Comparison of ENCODE assay signal across 17 cellular contexts in genomic region chr12:69719336-69720316, GRCh38. TPM values are rescaled to one million over a fixed set of nuclear protein-coding genes. Genes with fewer than 3 reads are reported as not detected.
DNase-seq lines count a peak whose midpoint lies in the region; ATAC-seq and TF ChIP-seq lines count a peak whose summit lies in the region.
"Had no signal": no experiment of that assay in that cellular context is flagged by ENCODE, and none has a peak within 500 bp of the region (broad histone marks: within the 10 kb centered on the region; RNA-seq: fewer than 3 reads in every experiment).

No MANE protein-coding gene starts in this region.

- peak; percentile 70 for ATAC-seq in left lobe of liver
- ATAC-seq in GM21825 (IDR thresholded peaks at IDR 0.05; ENCODE audit: unreplicated experiment), result no peak
- ATAC-seq: T-cell had no signal

- H3K4me3 ChIP-seq in HEK293 (ENCODE audit: low read depth, low read length), result no peak overlapping the region
- H3K4me3 ChIP-seq: lung, smooth muscle cell had no signal

- no peaks in the 10 kb centered on the region for H3K36me3 ChIP-seq in HEK293 (ENCODE audit: control insufficient read depth in 2 of 2, insufficient read depth in 1 of 2, low read length in 2 of 2)

- TF ChIP-seq POLR2A in erythroblast (IDR thresholded peaks at IDR 0.05; ENCODE audit: low read length), result no peak

- no peak overlapping the region for H3K27ac ChIP-seq in HEK293 (ENCODE audit: extremely low read depth, low read depth, low read length)
- peak overlapping the region; percentile 62 for H3K27ac ChIP-seq in VCaP

- CTCF ChIA-PET in HEK293 (lab: Yijun Ruan, JAX), result interaction anchor here (0.7 to 1.6 kb wide), 4 partner anchors 21 to 157 kb away, joined by 3 read pairs; no protein-coding TSS in a partner anchor

- DNase-seq in AML-193 (lab: John Stamatoyannopoulos, UW) (peak; percentile 10 to 14), left lobe of liver (ENCODE audit: low spot score) (no peak), germinal center (ENCODE audit: low spot score) (no peak), erythroblast (lab: John Stamatoyannopoulos, UW) (no peak)
- no peak for DNase-seq in activated T-cell treated with anti-CD3 and anti-CD28 coated beads, Interleukin-2, amount 50 U/mL, for 48 hours
- DNase-seq: activated CD4-positive, alpha-beta T cell treated with anti-CD3 and anti-CD28 coated beads, Interleukin-2, amount 50 U/mL, for 4 hours; activated naive CD4-positive, alpha-beta T cell treated with Interleukin-2 at 50 U/mL for 16 hours; foreskin melanocyte; MV-4-11; SHP77; stimulated activated CD8-positive, alpha-beta memory T cell treated with anti-CD3 and anti-CD28 coated beads, Interleukin-4, amount 100 ng/mL, for 48 hours; T-cell had no signal

- no peaks in the 10 kb centered on the region for H3K9me3 ChIP-seq in HEK293 (ENCODE audit: control insufficient read depth, insufficient read depth, low read depth, low read length)

- no peaks in the 10 kb centered on the region for H3K4me1 ChIP-seq in HEK293 (ENCODE audit: control insufficient read depth, insufficient read depth, low read length)

- POLR2A ChIA-PET in HEK293 (lab: Yijun Ruan, JAX), result no interaction called here

- TF ChIP-seq CTCF in HEK293 (tag by site-specific recombination; IDR thresholded peaks at IDR 0.05) (no peak), VCaP (conservative IDR thresholded peaks at IDR 0.05) (no peak)

TF ChIP-seq in HEK293, 187 proteins besides CTCF, POLR2A, EP300 and RAD21:
- TF ChIP-seq ZNF248 (tag by site-specific recombination; IDR thresholded peaks at IDR 0.05) (no peak), ZNF223 (tag by site-specific recombination; IDR thresholded peaks at IDR 0.05) (no peak)
- TF ChIP-seq, protein P1, sequence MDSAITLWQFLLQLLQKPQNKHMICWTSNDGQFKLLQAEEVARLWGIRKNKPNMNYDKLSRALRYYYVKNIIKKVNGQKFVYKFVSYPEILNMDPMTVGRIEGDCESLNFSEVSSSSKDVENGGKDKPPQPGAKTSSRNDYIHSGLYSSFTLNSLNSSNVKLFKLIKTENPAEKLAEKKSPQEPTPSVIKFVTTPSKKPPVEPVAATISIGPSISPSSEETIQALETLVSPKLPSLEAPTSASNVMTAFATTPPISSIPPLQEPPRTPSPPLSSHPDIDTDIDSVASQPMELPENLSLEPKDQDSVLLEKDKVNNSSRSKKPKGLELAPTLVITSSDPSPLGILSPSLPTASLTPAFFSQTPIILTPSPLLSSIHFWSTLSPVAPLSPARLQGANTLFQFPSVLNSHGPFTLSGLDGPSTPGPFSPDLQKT (IDR thresholded peaks at IDR 0.05; ENCODE audit: borderline replicate concordance, low read depth, low read length), result no peak
- TF ChIP-seq, protein P2, sequence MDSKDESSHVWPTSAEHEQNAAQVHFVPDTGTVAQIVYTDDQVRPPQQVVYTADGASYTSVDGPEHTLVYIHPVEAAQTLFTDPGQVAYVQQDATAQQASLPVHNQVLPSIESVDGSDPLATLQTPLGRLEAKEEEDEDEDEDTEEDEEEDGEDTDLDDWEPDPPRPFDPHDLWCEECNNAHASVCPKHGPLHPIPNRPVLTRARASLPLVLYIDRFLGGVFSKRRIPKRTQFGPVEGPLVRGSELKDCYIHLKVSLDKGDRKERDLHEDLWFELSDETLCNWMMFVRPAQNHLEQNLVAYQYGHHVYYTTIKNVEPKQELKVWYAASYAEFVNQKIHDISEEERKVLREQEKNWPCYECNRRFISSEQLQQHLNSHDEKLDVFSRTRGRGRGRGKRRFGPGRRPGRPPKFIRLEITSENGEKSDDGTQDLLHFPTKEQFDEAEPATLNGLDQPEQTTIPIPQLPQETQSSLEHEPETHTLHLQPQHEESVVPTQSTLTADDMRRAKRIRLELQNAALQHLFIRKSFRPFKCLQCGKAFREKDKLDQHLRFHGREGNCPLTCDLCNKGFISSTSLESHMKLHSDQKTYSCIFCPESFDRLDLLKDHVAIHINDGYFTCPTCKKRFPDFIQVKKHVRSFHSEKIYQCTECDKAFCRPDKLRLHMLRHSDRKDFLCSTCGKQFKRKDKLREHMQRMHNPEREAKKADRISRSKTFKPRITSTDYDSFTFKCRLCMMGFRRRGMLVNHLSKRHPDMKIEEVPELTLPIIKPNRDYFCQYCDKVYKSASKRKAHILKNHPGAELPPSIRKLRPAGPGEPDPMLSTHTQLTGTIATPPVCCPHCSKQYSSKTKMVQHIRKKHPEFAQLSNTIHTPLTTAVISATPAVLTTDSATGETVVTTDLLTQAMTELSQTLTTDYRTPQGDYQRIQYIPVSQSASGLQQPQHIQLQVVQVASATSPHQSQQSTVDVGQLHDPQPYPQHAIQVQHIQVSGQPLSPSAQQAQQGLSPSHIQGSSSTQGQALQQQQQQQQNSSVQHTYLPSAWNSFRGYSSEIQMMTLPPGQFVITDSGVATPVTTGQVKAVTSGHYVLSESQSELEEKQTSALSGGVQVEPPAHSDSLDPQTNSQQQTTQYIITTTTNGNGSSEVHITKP (tag by site-specific recombination; IDR thresholded peaks at IDR 0.05), result peak; percentile 61

RNA-seq across cellular contexts. Expression of gene RAB3IP, which starts 19.0 kb away (rescaled TPM):
- total RNA-seq in left lobe of liver, result 13.1 TPM

RNA-seq across cellular contexts. Expression of gene BEST3, which starts 20.5 kb away (rescaled TPM):
- not detected for total RNA-seq in left lobe of liver
- total RNA-seq: T-cell had no signal

Comparison
In these comparisons a context has a peak if more than half of its experiments do, and no peak if none do; other contexts are left out.
1. DNase-seq: peak in AML-193 (2 of 2); none in left lobe of liver (single experiment), activated T-cell treated with anti-CD3 and anti-CD28 coated beads, Interleukin-2, amount 50 U/mL, for 48 hours (0 of 2), germinal center (single experiment) and erythroblast (0 of 2).